ENCODE assay signal across 12 cellular contexts in genomic region chr19:6059996-6060599, GRCh38. TPM values are rescaled to one million over a fixed set of nuclear protein-coding genes. Genes with fewer than 3 reads are reported as not detected.
DNase-seq lines count a peak whose midpoint lies in the region; ATAC-seq and TF ChIP-seq lines count a peak whose summit lies in the region.
"Had no signal": no experiment of that assay in that cellular context is flagged by ENCODE, and none has a peak within 500 bp of the region (broad histone marks: within the 10 kb centered on the region; RNA-seq: fewer than 3 reads in every experiment).

No MANE protein-coding gene starts in this region.

- no peaks in the 10 kb centered on the region for H3K9me3 Mint-ChIP-seq in activated CD4-positive, alpha-beta memory T cell treated with anti-CD3 and anti-CD28 coated beads for 36 hours
- no peaks in the 10 kb centered on the region for H3K9me3 Mint-ChIP-seq in activated CD4-positive, alpha-beta memory T cell treated with anti-CD3 and anti-CD28 coated beads, Interleukin-2, amount 10 ng/mL, durations not matched to agents 7 days and 5 days
- no peaks in the 10 kb centered on the region for H3K9me3 Mint-ChIP-seq in activated T-helper 17 cell treated with anti-CD3 and anti-CD28 coated beads, Interleukin-2, amount 50 U/mL, for 72 hours
- H3K9me3 Mint-ChIP-seq: stimulated activated naive CD8-positive, alpha-beta T cell treated with anti-CD3 and anti-CD28 coated beads, Interleukin-15, amount 100 ng/mL, for 72 hours had no signal

- H3K4me1 ChIP-seq in foreskin keratinocyte, result peaks cover 53% of the 10 kb centered on the region
- H3K4me1 ChIP-seq in testis, result peaks cover 20% of the 10 kb centered on the region

- peak overlapping the region; percentile 35 for H3K4me3 Mint-ChIP-seq in activated CD4-positive, alpha-beta memory T cell treated with anti-CD3 and anti-CD28 coated beads for 36 hours
- no peak overlapping the region for H3K4me3 Mint-ChIP-seq in activated CD4-positive, alpha-beta memory T cell treated with anti-CD3 and anti-CD28 coated beads, Interleukin-2, amount 10 ng/mL, durations not matched to agents 7 days and 5 days
- H3K4me3 Mint-ChIP-seq in activated T-helper 17 cell treated with anti-CD3 and anti-CD28 coated beads, Interleukin-2, amount 50 U/mL, for 72 hours, result peak overlapping the region; percentile 74

- H3K4me3 ChIP-seq in testis, result no peak overlapping the region
- H3K4me3 ChIP-seq: mucosa of descending colon had no signal

- no peak for TF ChIP-seq POLR2A in testis (IDR thresholded peaks at IDR 0.05)

- H3K27ac ChIP-seq in foreskin keratinocyte (peak overlapping the region; percentile 49), testis (no peak overlapping the region)

- POLR2A ChIA-PET in activated CD4-positive, alpha-beta memory T cell treated with anti-CD3 and anti-CD28 coated beads for 36 hours (lab: Charles Lee), result no interaction called here
- POLR2A ChIA-PET in activated CD4-positive, alpha-beta memory T cell treated with anti-CD3 and anti-CD28 coated beads, Interleukin-2, amount 10 ng/mL, durations not matched to agents 7 days and 5 days (lab: Charles Lee), result no interaction called here

- no peak overlapping the region for H3K27ac Mint-ChIP-seq in activated CD4-positive, alpha-beta memory T cell treated with anti-CD3 and anti-CD28 coated beads for 36 hours
- H3K27ac Mint-ChIP-seq in activated CD4-positive, alpha-beta memory T cell treated with anti-CD3 and anti-CD28 coated beads, Interleukin-2, amount 10 ng/mL, durations not matched to agents 7 days and 5 days, result no peak overlapping the region
- peak overlapping the region; percentile 96 for H3K27ac Mint-ChIP-seq in activated T-helper 17 cell treated with anti-CD3 and anti-CD28 coated beads, Interleukin-2, amount 50 U/mL, for 72 hours

- H3K4me1 Mint-ChIP-seq in activated CD4-positive, alpha-beta memory T cell treated with anti-CD3 and anti-CD28 coated beads for 36 hours (ENCODE audit: low read depth), result peaks cover 35% of the 10 kb centered on the region
- H3K4me1 Mint-ChIP-seq in activated CD4-positive, alpha-beta memory T cell treated with anti-CD3 and anti-CD28 coated beads, Interleukin-2, amount 10 ng/mL, durations not matched to agents 7 days and 5 days, result peaks cover 49% of the 10 kb centered on the region
- H3K4me1 Mint-ChIP-seq in activated T-helper 17 cell treated with anti-CD3 and anti-CD28 coated beads, Interleukin-2, amount 50 U/mL, for 72 hours, result peaks cover 38% of the 10 kb centered on the region

- H3K9me3 ChIP-seq in testis, result no peaks in the 10 kb centered on the region
- H3K9me3 ChIP-seq: mucosa of descending colon had no signal

- H3K27me3 ChIP-seq in foreskin keratinocyte (no peaks in the 10 kb centered on the region), testis (no peaks in the 10 kb centered on the region)

- H3K36me3 ChIP-seq in testis (ENCODE audit: low read depth, missing control alignments), result no peaks in the 10 kb centered on the region

- 90 to 94% methylated on average over 4 of the region's 4 CpGs for WGBS in testis, 2 donors

- TF ChIP-seq CTCF in foreskin keratinocyte (conservative IDR thresholded peaks at IDR 0.05) (no peak), testis (IDR thresholded peaks at IDR 0.05) (no peak)

- intact Hi-C loops in activated CD4-positive, alpha-beta memory T cell treated with anti-CD3 and anti-CD28 coated beads for 36 hours (cut with micrococcal nuclease), result loop anchor here (2.0 kb wide), 1 partner anchor 51 kb away; the partner anchor contains the start of gene RFX2
- intact Hi-C loops in testis (cut with DNase I; ENCODE audit: low total_unique reads), result no loop called here

- no peaks in the 10 kb centered on the region for H3K36me3 Mint-ChIP-seq in activated CD4-positive, alpha-beta memory T cell treated with anti-CD3 and anti-CD28 coated beads for 36 hours
- H3K36me3 Mint-ChIP-seq in activated CD4-positive, alpha-beta memory T cell treated with anti-CD3 and anti-CD28 coated beads, Interleukin-2, amount 10 ng/mL, durations not matched to agents 7 days and 5 days (ENCODE audit: low read depth), result no peaks in the 10 kb centered on the region
- H3K36me3 Mint-ChIP-seq in activated T-helper 17 cell treated with anti-CD3 and anti-CD28 coated beads, Interleukin-2, amount 50 U/mL, for 72 hours (ENCODE audit: low read depth), result no peaks in the 10 kb centered on the region

- no peak for DNase-seq in activated CD4-positive, alpha-beta memory T cell treated with anti-CD3 and anti-CD28 coated beads for 36 hours
- no peak for DNase-seq in activated CD4-positive, alpha-beta memory T cell treated with anti-CD3 and anti-CD28 coated beads, Interleukin-2, amount 10 ng/mL, durations not matched to agents 7 days and 5 days
- DNase-seq in foreskin keratinocyte, result no peak
- peak; percentile 7 for DNase-seq in testis
- DNase-seq in COLO668 (lab: John Stamatoyannopoulos, UW; ENCODE audit: unreplicated experiment), result no peak
- DNase-seq in germinal center (ENCODE audit: low spot score), result no peak
- DNase-seq: mucosa of descending colon; NCI-H1092 treated with DMSO at 0.1 percent for 48 hours; NK-92 treated with Interleukin-12 subunit alpha and Interleukin-12 subunit beta, amount 100 ng/mL, for 24 hours had no signal

- CTCF ChIA-PET in activated CD4-positive, alpha-beta memory T cell treated with anti-CD3 and anti-CD28 coated beads for 36 hours (lab: Charles Lee), result interaction anchor here (0.7 kb wide), 1 partner anchor 68 kb away, joined by 3 read pairs; no protein-coding TSS in a partner anchor
- CTCF ChIA-PET in activated CD4-positive, alpha-beta memory T cell treated with anti-CD3 and anti-CD28 coated beads, Interleukin-2, amount 10 ng/mL, durations not matched to agents 7 days and 5 days (lab: Charles Lee), result no interaction called here

- ATAC-seq in activated T-helper 17 cell treated with anti-CD3 and anti-CD28 coated beads, Interleukin-2, amount 50 U/mL, for 72 hours (replicated peaks), result no peak
- ATAC-seq in foreskin keratinocyte (no peak), HG02678 (IDR thresholded peaks at IDR 0.05; ENCODE audit: unreplicated experiment) (no peak)
- ATAC-seq: mucosa of descending colon; stimulated activated naive CD8-positive, alpha-beta T cell treated with anti-CD3 and anti-CD28 coated beads, Interleukin-15, amount 100 ng/mL, for 72 hours had no signal

- peaks cover 1% of the 10 kb centered on the region for H3K27me3 Mint-ChIP-seq in activated CD4-positive, alpha-beta memory T cell treated with anti-CD3 and anti-CD28 coated beads for 36 hours
- H3K27me3 Mint-ChIP-seq in activated CD4-positive, alpha-beta memory T cell treated with anti-CD3 and anti-CD28 coated beads, Interleukin-2, amount 10 ng/mL, durations not matched to agents 7 days and 5 days, result no peaks in the 10 kb centered on the region
- H3K27me3 Mint-ChIP-seq in activated T-helper 17 cell treated with anti-CD3 and anti-CD28 coated beads, Interleukin-2, amount 50 U/mL, for 72 hours, result no peaks in the 10 kb centered on the region
- H3K27me3 Mint-ChIP-seq: stimulated activated naive CD8-positive, alpha-beta T cell treated with anti-CD3 and anti-CD28 coated beads, Interleukin-15, amount 100 ng/mL, for 72 hours had no signal

RNA-seq across cellular contexts. Expression of gene RFX2, which starts 50.2 kb away (rescaled TPM):
- total RNA-seq in activated CD4-positive, alpha-beta memory T cell treated with anti-CD3 and anti-CD28 coated beads for 36 hours, result 1 to 10 TPM; 6.5 to 7.9 TPM
- 10 to 100 TPM in 1 of 2 experiments, 1 to 10 TPM in 1; 9.0 to 10.4 TPM for total RNA-seq in activated CD4-positive, alpha-beta memory T cell treated with anti-CD3 and anti-CD28 coated beads, Interleukin-2, amount 10 ng/mL, durations not matched to agents 7 days and 5 days
- 10 to 100 TPM in 1 of 2 donors, 1 to 10 TPM in 1; 9.7 to 20.7 TPM for total RNA-seq in activated T-helper 17 cell treated with anti-CD3 and anti-CD28 coated beads, Interleukin-2, amount 50 U/mL, for 72 hours
- total RNA-seq in foreskin keratinocyte (12.8 and 15.0 TPM in 2 replicates), testis (100 to 1,000 TPM in 1 of 2 donors, 10 to 100 TPM in 1; 92.9 to 127 TPM)
- polyA plus RNA-seq in foreskin keratinocyte (10.1 and 10.4 TPM in 2 replicates), testis (ENCODE audit: insufficient read depth, low read depth, low replicate concordance) (197 TPM)
